In genomic region chr11:127225619-127226018, GRCh38 we compare ENCODE assay signal across 9 cellular contexts.
"Had no signal": no experiment of that assay in that cellular context is flagged by ENCODE, and none has a peak within 500 bp of the region (broad histone marks: within the 10 kb centered on the region; RNA-seq: fewer than 3 reads in every experiment).

No MANE protein-coding gene starts in this region.

- H3K27ac Mint-ChIP-seq: GM23338, H9, HFFc6 had no signal

- H3K4me3 ChIP-seq: GM23248, GM23338, HAP-1 had no signal

- H3K9me3 Mint-ChIP-seq: GM23338, H9, HFFc6 had no signal

- H3K4me2 ChIP-seq: GM23338 had no signal

- H3K9me3 ChIP-seq: HAP-1 had no signal

- ATAC-seq: GM23338, HCT116 had no signal

- H3K36me3 ChIP-seq: HAP-1 had no signal

- H3K27ac ChIP-seq: GM23248 had no signal

- H3K9ac ChIP-seq: GM23248 had no signal

- H3K4me3 Mint-ChIP-seq: GM23338, H9, HFFc6 had no signal

- DNase-seq: GM23248, GOT3, H7, H9, HCEC 1CT, HFFc6 had no signal

- H3K4me1 ChIP-seq: HAP-1 had no signal

- H2AFZ ChIP-seq: GM23248, GM23338 had no signal
